In genomic region chr11:46295312-46295995, GRCh38 we compare ENCODE assay signal across 8 cellular contexts. TPM values are rescaled to one million over a fixed set of nuclear protein-coding genes. Genes with fewer than 3 reads are reported as not detected.
DNase-seq lines count a peak whose midpoint lies in the region; ATAC-seq and TF ChIP-seq lines count a peak whose summit lies in the region.

No MANE protein-coding gene starts in this region.

- no peaks in the 10 kb centered on the region for H3K9me2 ChIP-seq in OCI-LY1 (ENCODE audit: low read depth, low read length)

- H3K36me3 ChIP-seq in GM06990 (ENCODE audit: control insufficient read depth, insufficient read depth, low read length) = no peaks in the 10 kb centered on the region
- H3K36me3 ChIP-seq in OCI-LY1 (ENCODE audit: insufficient read depth, low read length) = no peaks in the 10 kb centered on the region

- no peaks in the 10 kb centered on the region for H3K9me3 ChIP-seq in OCI-LY1 (ENCODE audit: low read length)

- no peaks in the 10 kb centered on the region for H3K79me2 ChIP-seq in OCI-LY1 (ENCODE audit: insufficient read depth, low read length)

- no peak overlapping the region for H3K27ac Mint-ChIP-seq in activated T-helper 1 cell treated with anti-CD3 and anti-CD28 coated beads, Interleukin-12 subunit alpha, Interleukin-12 subunit beta, Interleukin-2, Interleukin-4 antibody, amounts not matched to agents 30 ng/mL and 10 ng/mL and 1 ng/mL, durations not matched to agents 14 hours and 24 hours and 36 hours
- no peak overlapping the region for H3K27ac Mint-ChIP-seq in natural killer cell
- no peak overlapping the region for H3K27ac Mint-ChIP-seq in stimulated activated memory B cell treated with anti-CD40 and anti-IgM and Interleukin-4, amounts not matched to agents 10 μg/mL and 1 μg/mL and 100 μg/mL, for 72 hours

- H3K27me3 Mint-ChIP-seq in activated T-helper 1 cell treated with anti-CD3 and anti-CD28 coated beads, Interleukin-12 subunit alpha, Interleukin-12 subunit beta, Interleukin-2, Interleukin-4 antibody, amounts not matched to agents 30 ng/mL and 10 ng/mL and 1 ng/mL, durations not matched to agents 14 hours and 24 hours and 36 hours (ENCODE audit: insufficient read depth) = peaks cover 33% of the 10 kb centered on the region
- peaks cover 10 to 23% of the 10 kb centered on the region in 2 donors for H3K27me3 Mint-ChIP-seq in natural killer cell (ENCODE audit: low read depth in 2 of 2)
- H3K27me3 Mint-ChIP-seq in stimulated activated memory B cell treated with anti-CD40 and anti-IgM and Interleukin-4, amounts not matched to agents 10 μg/mL and 1 μg/mL and 100 μg/mL, for 72 hours = peaks cover 95% of the 10 kb centered on the region

- intact Hi-C loops in activated T-helper 1 cell treated with anti-CD3 and anti-CD28 coated beads, Interleukin-12 subunit alpha, Interleukin-12 subunit beta, Interleukin-2, Interleukin-4 antibody, amounts not matched to agents 30 ng/mL and 10 ng/mL and 1 ng/mL, durations not matched to agents 14 hours and 24 hours and 36 hours (cut with micrococcal nuclease) = loop anchor here (1.0 kb wide), 1 partner anchor 52 kb away; no protein-coding TSS in a partner anchor
- intact Hi-C loops in natural killer cell (cut with micrococcal nuclease) = no loop called here

- H3K36me3 Mint-ChIP-seq in activated T-helper 1 cell treated with anti-CD3 and anti-CD28 coated beads, Interleukin-12 subunit alpha, Interleukin-12 subunit beta, Interleukin-2, Interleukin-4 antibody, amounts not matched to agents 30 ng/mL and 10 ng/mL and 1 ng/mL, durations not matched to agents 14 hours and 24 hours and 36 hours (ENCODE audit: low read depth) = no peaks in the 10 kb centered on the region
- H3K36me3 Mint-ChIP-seq in natural killer cell = no peaks in the 10 kb centered on the region
- H3K36me3 Mint-ChIP-seq in stimulated activated memory B cell treated with anti-CD40 and anti-IgM and Interleukin-4, amounts not matched to agents 10 μg/mL and 1 μg/mL and 100 μg/mL, for 72 hours = no peaks in the 10 kb centered on the region

- H3K4me1 ChIP-seq in OCI-LY1 (ENCODE audit: insufficient read depth, low read length, severe bottlenecking) = peaks cover 10% of the 10 kb centered on the region

- no peaks in the 10 kb centered on the region for H3F3A ChIP-seq in OCI-LY1 (ENCODE audit: insufficient read depth, low read length)

- H3K4me1 Mint-ChIP-seq in activated T-helper 1 cell treated with anti-CD3 and anti-CD28 coated beads, Interleukin-12 subunit alpha, Interleukin-12 subunit beta, Interleukin-2, Interleukin-4 antibody, amounts not matched to agents 30 ng/mL and 10 ng/mL and 1 ng/mL, durations not matched to agents 14 hours and 24 hours and 36 hours (ENCODE audit: low read depth) = no peaks in the 10 kb centered on the region
- H3K4me1 Mint-ChIP-seq in natural killer cell = peaks cover 0 to 13% of the 10 kb centered on the region in 2 donors
- H3K4me1 Mint-ChIP-seq in stimulated activated memory B cell treated with anti-CD40 and anti-IgM and Interleukin-4, amounts not matched to agents 10 μg/mL and 1 μg/mL and 100 μg/mL, for 72 hours = peaks cover 8% of the 10 kb centered on the region

- H3K9me3 Mint-ChIP-seq in activated T-helper 1 cell treated with anti-CD3 and anti-CD28 coated beads, Interleukin-12 subunit alpha, Interleukin-12 subunit beta, Interleukin-2, Interleukin-4 antibody, amounts not matched to agents 30 ng/mL and 10 ng/mL and 1 ng/mL, durations not matched to agents 14 hours and 24 hours and 36 hours = no peaks in the 10 kb centered on the region
- H3K9me3 Mint-ChIP-seq in natural killer cell = no peaks in the 10 kb centered on the region
- no peaks in the 10 kb centered on the region for H3K9me3 Mint-ChIP-seq in stimulated activated memory B cell treated with anti-CD40 and anti-IgM and Interleukin-4, amounts not matched to agents 10 μg/mL and 1 μg/mL and 100 μg/mL, for 72 hours

- DNase-seq in GM06990 (ENCODE audit: extremely low read depth, insufficient read length) = peak; percentile 50
- DNase-seq in activated T-helper 1 cell treated with anti-CD3 and anti-CD28 coated beads, Interleukin-12 subunit alpha, Interleukin-12 subunit beta, Interleukin-2, Interleukin-4 antibody, amounts not matched to agents 30 ng/mL and 10 ng/mL and 1 ng/mL, durations not matched to agents 14 hours and 24 hours and 36 hours (ENCODE audit: low spot score) = peak; percentile 73
- DNase-seq in fibroblast of mammary gland (ENCODE audit: low read depth) = peak; percentile 67
- DNase-seq in natural killer cell = peak; percentile 63

- peak; percentile 88 for ATAC-seq in HG02885 (IDR thresholded peaks at IDR 0.05; ENCODE audit: poor library complexity, unreplicated experiment)
- peak; percentile 91 to 99 (median 99) for ATAC-seq in natural killer cell
- ATAC-seq in stimulated activated memory B cell treated with anti-CD40 and anti-IgM and Interleukin-4, amounts not matched to agents 10 μg/mL and 1 μg/mL and 100 μg/mL, for 72 hours = peak; percentile 60
- ATAC-seq in HG03565 (IDR thresholded peaks at IDR 0.05; ENCODE audit: unreplicated experiment) = no peak

- H3K9ac ChIP-seq in OCI-LY1 (ENCODE audit: low read length) = no peak overlapping the region; the same call in 1 of the 2 replicates

- H3K27me3 ChIP-seq in GM06990 (replicated peaks; ENCODE audit: control insufficient read depth, insufficient read depth, low read length) = no peaks in the 10 kb centered on the region
- no peaks in the 10 kb centered on the region for H3K27me3 ChIP-seq in OCI-LY1 (ENCODE audit: insufficient read depth, low read length)

- H3K27ac ChIP-seq in OCI-LY1 (ENCODE audit: low read depth, low read length, poor library complexity, severe bottlenecking) = no peak overlapping the region

- no peaks in the 10 kb centered on the region for H4K20me1 ChIP-seq in OCI-LY1 (ENCODE audit: insufficient read depth, low read length)

- no peak overlapping the region for H2AFZ ChIP-seq in OCI-LY1 (ENCODE audit: low read length)

- H3K4me3 ChIP-seq in GM06990 (replicated peaks; ENCODE audit: low read depth, low read length) = peak overlapping the region; percentile 47
- H3K4me3 ChIP-seq in OCI-LY1 (ENCODE audit: low read depth, low read length, poor library complexity, severe bottlenecking) = peak overlapping the region; percentile 49
- H3K4me3 ChIP-seq in fibroblast of mammary gland (ENCODE audit: control insufficient read depth, low read depth, low read length) = peak overlapping the region; percentile 42

- TF ChIP-seq CTCF in GM06990 (IDR thresholded peaks at IDR 0.05; ENCODE audit: insufficient read depth, low read length, poor library complexity, severe bottlenecking) = no peak
- no peak for TF ChIP-seq CTCF in OCI-LY1 (IDR thresholded peaks at IDR 0.05; ENCODE audit: low read length)
- no peak for TF ChIP-seq CTCF in fibroblast of mammary gland (conservative IDR thresholded peaks at IDR 0.05; ENCODE audit: control insufficient read depth, insufficient read depth, low read depth, low read length)
- TF ChIP-seq CTCF in natural killer cell (IDR thresholded peaks at IDR 0.05) = no peak

- H3K4me2 ChIP-seq in OCI-LY1 (ENCODE audit: low read length) = peak overlapping the region; percentile 64

- peak overlapping the region; percentile 80 for H3K4me3 Mint-ChIP-seq in activated T-helper 1 cell treated with anti-CD3 and anti-CD28 coated beads, Interleukin-12 subunit alpha, Interleukin-12 subunit beta, Interleukin-2, Interleukin-4 antibody, amounts not matched to agents 30 ng/mL and 10 ng/mL and 1 ng/mL, durations not matched to agents 14 hours and 24 hours and 36 hours
- H3K4me3 Mint-ChIP-seq in natural killer cell = peak overlapping the region; percentile 86
- peak overlapping the region; percentile 58 for H3K4me3 Mint-ChIP-seq in stimulated activated memory B cell treated with anti-CD40 and anti-IgM and Interleukin-4, amounts not matched to agents 10 μg/mL and 1 μg/mL and 100 μg/mL, for 72 hours

RNA-seq across cellular contexts. Expression of gene CREB3L1, which starts 18.0 kb away (rescaled TPM):
- 0.15 and 0.39 TPM in 2 replicates for total RNA-seq in activated T-helper 1 cell treated with anti-CD3 and anti-CD28 coated beads, Interleukin-12 subunit alpha, Interleukin-12 subunit beta, Interleukin-2, Interleukin-4 antibody, amounts not matched to agents 30 ng/mL and 10 ng/mL and 1 ng/mL, durations not matched to agents 14 hours and 24 hours and 36 hours
- not detected for total RNA-seq in natural killer cell

RNA-seq across cellular contexts. Expression of gene DGKZ, which starts 51.8 kb away (rescaled TPM):
- total RNA-seq in activated T-helper 1 cell treated with anti-CD3 and anti-CD28 coated beads, Interleukin-12 subunit alpha, Interleukin-12 subunit beta, Interleukin-2, Interleukin-4 antibody, amounts not matched to agents 30 ng/mL and 10 ng/mL and 1 ng/mL, durations not matched to agents 14 hours and 24 hours and 36 hours = 101 TPM in 2 replicates
- 100 to 1,000 TPM; 307 to 377 (median 350) TPM for total RNA-seq in natural killer cell
